In genomic region chr7:151968357-151968756, GRCh38 we compare ENCODE assay signal across 33 cellular contexts. TPM values are rescaled to one million over a fixed set of nuclear protein-coding genes. Genes with fewer than 3 reads are reported as not detected.
A peak's percentile ranks its signal among the peaks of the same experiment; 100 is the strongest.
DNase-seq lines count a peak whose midpoint lies in the region; ATAC-seq, FAIRE-seq and TF ChIP-seq lines count a peak whose summit lies in the region.
"Had no signal": no experiment of that assay in that cellular context is flagged by ENCODE, and none has a peak within 500 bp of the region (broad histone marks: within the 10 kb centered on the region; RNA-seq: fewer than 3 reads in every experiment).

No MANE protein-coding gene starts in this region.

- H3F3A ChIP-seq in GM23248 (ENCODE audit: insufficient read depth) (no peaks in the 10 kb centered on the region), PC-3 (ENCODE audit: low read length, unreplicated experiment) (no peaks in the 10 kb centered on the region)

- H3K23me2 ChIP-seq in H1 (ENCODE audit: low read depth, low read length) = no peaks in the 10 kb centered on the region

- H3K27me3 ChIP-seq in GM23248 (replicated peaks; ENCODE audit: insufficient read depth) = no peaks in the 10 kb centered on the region; the same call in 1 of the 2 replicates
- H3K27me3 ChIP-seq in H1 (replicated peaks in 1 of 4; ENCODE audit: control insufficient read depth in 3 of 4, extremely low read depth in 1 of 4, insufficient read depth in 3 of 4, low read length in 3 of 4) = no peaks in the 10 kb centered on the region
- no peaks in the 10 kb centered on the region for H3K27me3 ChIP-seq in gastrocnemius medialis
- H3K27me3 ChIP-seq in PC-3 (ENCODE audit: low read length) = no peaks in the 10 kb centered on the region
- H3K27me3 ChIP-seq: MG63, neural progenitor cell, right lobe of liver, transverse colon had no signal

- H4K8ac ChIP-seq in H1 (ENCODE audit: extremely low read depth, insufficient read depth, low read length) = no peak overlapping the region

- CTCF ChIA-PET in H1 (lab: Charles Lee; ENCODE audit: partially characterized antibody) = no interaction called here
- CTCF ChIA-PET in PC-3 (lab: Charles Lee) = no interaction called here

- H3K4me3 ChIP-seq in GM23248 = no peak overlapping the region
- no peak overlapping the region for H3K4me3 ChIP-seq in H1 (ENCODE audit: extremely low read depth in 1 of 4, insufficient read depth in 2 of 4, low read depth in 3 of 4, low read length in 4 of 4)
- H3K4me3 ChIP-seq in gastrocnemius medialis = no peak overlapping the region
- no peak overlapping the region for H3K4me3 ChIP-seq in PC-3 (ENCODE audit: low read length)
- H3K4me3 ChIP-seq: MG63, neural progenitor cell, PC-9, right lobe of liver, transverse colon had no signal

- TF ChIP-seq EP300 in H1 (IDR thresholded peaks at IDR 0.05; ENCODE audit: borderline replicate concordance in 1 of 2, low read depth in 2 of 2, low read length in 2 of 2) = no peak

- no peak overlapping the region for H3K4ac ChIP-seq in H1 (replicated peaks; ENCODE audit: insufficient read length, low read depth, low read length)

- TF ChIP-seq CTCF in H1 (IDR thresholded peaks at IDR 0.05; ENCODE audit: control extremely low read depth in 1 of 3, insufficient read depth in 1 of 3, low read depth in 1 of 3, low read length in 3 of 3) = no peak
- TF ChIP-seq CTCF in gastrocnemius medialis (IDR thresholded peaks at IDR 0.05 in 4 of 5, conservative IDR thresholded peaks at IDR 0.05 in 1 of 5) = no peak
- no peak for TF ChIP-seq CTCF in PC-3 (conservative IDR thresholded peaks at IDR 0.05; ENCODE audit: low read depth, low read length)

- ATAC-seq in left ventricle myocardium superior (peak; percentile 78), gastrocnemius medialis (peak; percentile 66 to 71), HG03139 (IDR thresholded peaks at IDR 0.05; ENCODE audit: unreplicated experiment) (no peak), PC-3 (no peak)
- ATAC-seq: activated T-cell treated with anti-CD3 and anti-CD28 coated beads, Interleukin-2, amount 50 U/mL, for 72 hours; right lobe of liver; SK-N-SH treated with all-trans-retinoic acid at 6 μM for 48 hours; T-helper 17 cell had no signal

- BruUV-seq in PC-3 (replicated peaks; lab: Mats Ljungman, UMichigan) = no TSS peak

- H3K9me2 ChIP-seq in GM23248 (ENCODE audit: insufficient read depth) (no peaks in the 10 kb centered on the region), PC-3 (replicated peaks; ENCODE audit: low read length) (no peaks in the 10 kb centered on the region)

- no peak overlapping the region for H2BK15ac ChIP-seq in H1 (ENCODE audit: low read length)

- H3K14ac ChIP-seq in H1 (ENCODE audit: insufficient read length) = no peak overlapping the region

- H2BK20ac ChIP-seq in H1 (ENCODE audit: low read length) = no peak overlapping the region

- no peak for TF ChIP-seq POLR2A in H1 (IDR thresholded peaks at IDR 0.05; ENCODE audit: control extremely low read depth in 1 of 2, low read depth in 2 of 2, low read length in 2 of 2)
- TF ChIP-seq POLR2A in gastrocnemius medialis (IDR thresholded peaks at IDR 0.05) = no peak

- H3K27ac ChIP-seq in GM23248 (no peak overlapping the region), H1 (ENCODE audit: low read depth, low read length) (no peak overlapping the region), gastrocnemius medialis (no peak overlapping the region), PC-3 (ENCODE audit: low read length) (no peak overlapping the region)
- H3K27ac ChIP-seq: neural progenitor cell, PC-9, right lobe of liver, transverse colon had no signal

- in situ Hi-C loops in GM23248 (cut with MboI) (no loop called here), gastrocnemius medialis (cut with MboI; ENCODE audit: low sequenced_read_pairs in 4 of 4) (no loop called here)

- H3K4me2 ChIP-seq in GM23248 (ENCODE audit: unreplicated experiment) (no peak overlapping the region), H1 (ENCODE audit: insufficient read depth in 1 of 2, low read depth in 2 of 2, low read length in 2 of 2) (no peak overlapping the region), PC-3 (ENCODE audit: low read length) (no peak overlapping the region)
- H3K4me2 ChIP-seq: neural progenitor cell, PC-9 had no signal

- H3K79me2 ChIP-seq in GM23248 (ENCODE audit: insufficient read depth) (no peaks in the 10 kb centered on the region), H1 (ENCODE audit: control insufficient read depth in 1 of 2, insufficient read depth in 2 of 2, low read length in 2 of 2) (no peaks in the 10 kb centered on the region), PC-3 (ENCODE audit: low read length) (no peaks in the 10 kb centered on the region)

- peak overlapping the region; percentile 33; the same call in 1 of the 2 replicates for H2BK12ac ChIP-seq in H1 (ENCODE audit: low read depth, low read length)

- no peak overlapping the region for H4K5ac ChIP-seq in H1 (ENCODE audit: insufficient read length, low read depth, low read length)

- H3K4me1 ChIP-seq in GM23248 (ENCODE audit: insufficient read depth) = no peaks in the 10 kb centered on the region
- no peaks in the 10 kb centered on the region for H3K4me1 ChIP-seq in H1 (replicated peaks in 1 of 4; ENCODE audit: control insufficient read depth in 3 of 4, insufficient read depth in 4 of 4, low read length in 3 of 4)
- no peaks in the 10 kb centered on the region for H3K4me1 ChIP-seq in gastrocnemius medialis
- H3K4me1 ChIP-seq in PC-3 (ENCODE audit: insufficient read depth, low read length) = no peaks in the 10 kb centered on the region
- H3K4me1 ChIP-seq: neural progenitor cell, right lobe of liver, transverse colon had no signal

- H2BK5ac ChIP-seq in H1 (ENCODE audit: low read depth, low read length) = no peak overlapping the region

- POLR2A ChIA-PET in H1 (lab: Charles Lee; ENCODE audit: partially characterized antibody) (no interaction called here), PC-3 (lab: Charles Lee; ENCODE audit: unreplicated experiment) (no interaction called here)

- H3K9ac ChIP-seq in GM23248 = no peak overlapping the region
- H3K9ac ChIP-seq in H1 (replicated peaks in 1 of 4; ENCODE audit: extremely low read depth in 1 of 4, low read depth in 3 of 4, low read length in 3 of 4) = no peak overlapping the region
- no peak overlapping the region for H3K9ac ChIP-seq in PC-3 (ENCODE audit: low read length)
- H3K9ac ChIP-seq: neural progenitor cell had no signal

- H3K23ac ChIP-seq in H1 (ENCODE audit: insufficient read length) = no peak overlapping the region

- H3K18ac ChIP-seq in H1 (ENCODE audit: extremely low read depth, low read length) = no peak overlapping the region

- no peak overlapping the region for H3K56ac ChIP-seq in H1 (replicated peaks; ENCODE audit: insufficient read length, low read depth, low read length)

- H2AFZ ChIP-seq in GM23248 = no peak overlapping the region
- H2AFZ ChIP-seq in H1 (ENCODE audit: low read length) = 0 out of 2 replicates have a peak overlapping the region, but pooled peaks have one; percentile 31
- H2AFZ ChIP-seq in PC-3 (ENCODE audit: low read length) = no peak overlapping the region
- H2AFZ ChIP-seq: neural progenitor cell, PC-9 had no signal

- H2AK5ac ChIP-seq in H1 (ENCODE audit: low read depth, low read length) = no peak overlapping the region

- intact Hi-C loops in left ventricle myocardium superior (cut with micrococcal nuclease) = no loop called here
- intact Hi-C loops in gastrocnemius medialis (cut with DNase I; ENCODE audit: low total_unique reads) = no loop called here
- intact Hi-C loops in PC-3 (cut with micrococcal nuclease) = no loop called here

- H3K9me3 ChIP-seq in GM23248 (ENCODE audit: low read depth) (no peaks in the 10 kb centered on the region), H1 (ENCODE audit: insufficient read depth in 2 of 2, low read depth in 1 of 2, low read length in 1 of 2) (peaks cover 6 to 7% of the 10 kb centered on the region in 2 experiments), gastrocnemius medialis (no peaks in the 10 kb centered on the region), PC-3 (ENCODE audit: low read length) (no peaks in the 10 kb centered on the region)
- H3K9me3 ChIP-seq: MG63, right lobe of liver, transverse colon had no signal

- no peak for FAIRE-seq in H1 (lab: Jason Lieb, UNC)
- FAIRE-seq: GM12892, TTC549 had no signal

- TF ChIP-seq RAD21 in H1 (IDR thresholded peaks at IDR 0.05 in 1 of 2, conservative IDR thresholded peaks at IDR 0.05 in 1 of 2; ENCODE audit: low read depth in 2 of 2, low read length in 2 of 2) = no peak

- H3K36me3 ChIP-seq in GM23248 (ENCODE audit: low read depth) = no peaks in the 10 kb centered on the region
- no peaks in the 10 kb centered on the region for H3K36me3 ChIP-seq in H1 (ENCODE audit: control insufficient read depth in 2 of 4, insufficient read depth in 4 of 4, low read length in 3 of 4)
- H3K36me3 ChIP-seq in gastrocnemius medialis = no peaks in the 10 kb centered on the region
- H3K36me3 ChIP-seq in PC-3 (ENCODE audit: low read depth, low read length) = no peaks in the 10 kb centered on the region
- H3K36me3 ChIP-seq: MG63, neural progenitor cell, right lobe of liver, transverse colon had no signal

- H4K20me1 ChIP-seq in GM23248 (ENCODE audit: insufficient read depth) = no peaks in the 10 kb centered on the region
- H4K20me1 ChIP-seq in H1 (replicated peaks in 1 of 2; ENCODE audit: control insufficient read depth in 1 of 2, insufficient read depth in 2 of 2, low read length in 2 of 2) = no peaks in the 10 kb centered on the region
- H4K20me1 ChIP-seq in PC-3 (ENCODE audit: low read length) = no peaks in the 10 kb centered on the region

- H3K79me1 ChIP-seq in H1 (ENCODE audit: low read depth, low read length) = no peaks in the 10 kb centered on the region

- no peak overlapping the region for H4K91ac ChIP-seq in H1 (replicated peaks; ENCODE audit: insufficient read length, low read length)

- DNase-seq in GM23248 = peak; percentile 4
- peak in 1 of 2 experiments; percentile 13 for DNase-seq in H1 (ENCODE audit: low read depth in 1 of 2, low spot score in 2 of 2)
- DNase-seq in left ventricle myocardium superior = peak; percentile 42
- DNase-seq in gastrocnemius medialis = peak in 1 of 2 donors; percentile 60
- DNase-seq in activated gamma-delta T cell treated with Interleukin-2 at 50 U/mL for 16 hours = no peak
- DNase-seq in PC-3 = no peak
- no peak for DNase-seq in effector CD8-positive, alpha-beta T cell (lab: John Stamatoyannopoulos, UW)
- DNase-seq: ACHN; activated CD4-positive, alpha-beta T cell treated with anti-CD3 and anti-CD28 coated beads, Interleukin-2, amount 50 U/mL, for 4 hours; activated naive CD4-positive, alpha-beta T cell treated with Interleukin-2 at 50 U/mL for 16 hours; activated T-cell treated with anti-CD3 and anti-CD28 coated beads, Interleukin-2, amount 50 U/mL, for 72 hours; CD8-positive, alpha-beta memory T cell; endodermal cell; MG63; NCI-H1105; NCI-H187; NCI-H226; NCI-H69; PC-9; right lobe of liver; stimulated activated CD4-positive, alpha-beta T cell treated with anti-CD3 and anti-CD28 coated beads, Interleukin-4, amount 100 ng/mL, for 1 hour; T-helper 17 cell; transverse colon had no signal

- WGBS in GM23248 (ENCODE audit: low coverage in 1 of 2, low lambda C conversion rate in 2 of 2, missing lambda C conversion rate in 2 of 2), 2 experiments = 3 to 8% methylated on average over 7 of the region's 7 CpGs
- WGBS in H1 (ENCODE audit: extremely low coverage in 1 of 2, insufficient coverage in 1 of 2, insufficient read length in 1 of 2, insufficient replicate concordance in 2 of 2, low coverage in 1 of 2, low lambda C conversion rate in 2 of 2, missing lambda C conversion rate in 1 of 2), 2 experiments = 84% methylated on average over 7 of the region's 7 CpGs; no CpG with 5 or more reads in 1 of the 2 experiments

- H2BK120ac ChIP-seq in H1 (replicated peaks; ENCODE audit: low read depth, low read length) = no peak overlapping the region

RNA-seq across cellular contexts. Expression of gene GALNTL5, which starts 12.1 kb away (rescaled TPM):
- total RNA-seq in GM23248 (2014; rRNA removed; shearing (Covaris generic)) = not detected in 2 replicates
- polyA plus RNA-seq in GM23248 (2016; fragmentation: Nextera tagmentation; extraction: Ambion mirVana) (not detected in 2 replicates), H1 (2011; rRNA removed) (0.09 TPM in 1 of 2 replicates, not detected in the other)
- total RNA-seq in H1 (2021; fragmentation: NEBNext Ultra II Directional; extraction: Animal tissue kit (Norgen Biotek cat#: 25700)) = not detected in 2 replicates
- not detected for polyA plus RNA-seq in H1 (2011; cell fraction: cytosol; rRNA removed)
- polyA plus RNA-seq in H1 (2011; cell fraction: nucleus; rRNA removed) = 0.17 TPM
- not detected in 4 replicates for polyA plus RNA-seq in H1 (2012, experiment 1 of 2)
- polyA plus RNA-seq in H1 (2012, experiment 2 of 2) = not detected
- 0.10 TPM for polyA plus RNA-seq in H1 (2013, experiment 1 of 2)
- not detected for polyA plus RNA-seq in H1 (2013, experiment 2 of 2)
- not detected in 2 replicates for polyA minus RNA-seq in H1 (2011; rRNA and poly(A)+ RNA removed)
- not detected for polyA minus RNA-seq in H1 (2011; cell fraction: cytosol; rRNA and poly(A)+ RNA removed)
- polyA minus RNA-seq in H1 (2011; cell fraction: nucleus; rRNA and poly(A)+ RNA removed) = not detected
- total RNA-seq in left ventricle myocardium superior (not detected), gastrocnemius medialis (not detected), PC-3 (2014; rRNA removed) (not detected in 2 replicates)
- total RNA-seq: activated T-cell treated with anti-CD3 and anti-CD28 coated beads, Interleukin-2, amount 50 U/mL, for 72 hours; CD8-positive, alpha-beta memory T cell; endodermal cell; HT1080; myocyte; PC-9; right lobe of liver; T-helper 17 cell; transverse colon had no signal
- polyA plus RNA-seq: adipose tissue; BJ; CD8-positive, alpha-beta memory T cell; esophagus had no signal

RNA-seq across cellular contexts. Expression of gene GALNT11, which starts 57.1 kb away (rescaled TPM):
- total RNA-seq in GM23248 (2014; rRNA removed; shearing (Covaris generic)) = 49.1 and 70.3 TPM in 2 replicates
- 38.2 and 42.0 TPM in 2 replicates for polyA plus RNA-seq in GM23248 (2016; fragmentation: Nextera tagmentation; extraction: Ambion mirVana)
- total RNA-seq in H1 (2021; fragmentation: NEBNext Ultra II Directional; extraction: Animal tissue kit (Norgen Biotek cat#: 25700)) = 20.5 and 20.6 TPM in 2 replicates
- 19.0 and 23.2 TPM in 2 replicates for polyA plus RNA-seq in H1 (2011; rRNA removed)
- polyA plus RNA-seq in H1 (2011; cell fraction: cytosol; rRNA removed) = 26.8 TPM
- 17.9 TPM for polyA plus RNA-seq in H1 (2011; cell fraction: nucleus; rRNA removed)
- 18.9 to 24.5 TPM (median 21.3 TPM) in 4 replicates for polyA plus RNA-seq in H1 (2012, experiment 1 of 2)
- polyA plus RNA-seq in H1 (2012, experiment 2 of 2) = 5.3 TPM
- polyA plus RNA-seq in H1 (2013, experiment 1 of 2) = 18.6 TPM
- polyA plus RNA-seq in H1 (2013, experiment 2 of 2) = 19.7 TPM
- 18.0 and 22.1 TPM in 2 replicates for polyA minus RNA-seq in H1 (2011; rRNA and poly(A)+ RNA removed)
- polyA minus RNA-seq in H1 (2011; cell fraction: cytosol; rRNA and poly(A)+ RNA removed) = 11.7 TPM
- 21.4 TPM for polyA minus RNA-seq in H1 (2011; cell fraction: nucleus; rRNA and poly(A)+ RNA removed)
- total RNA-seq in left ventricle myocardium superior = 19.4 TPM
- 10 to 100 TPM; 16.3 to 49.1 (median 20.1) TPM for total RNA-seq in gastrocnemius medialis
- 18.1 and 19.5 TPM in 2 replicates for total RNA-seq in PC-3 (2014; rRNA removed)

Comparison
In these comparisons a context has a peak if more than half of its experiments do, and no peak if none do; other contexts are left out.
1. DNase-seq: peak in GM23248 (single experiment) and left ventricle myocardium superior (single experiment); none in activated gamma-delta T cell treated with Interleukin-2 at 50 U/mL for 16 hours (single experiment), PC-3 (single experiment) and effector CD8-positive, alpha-beta T cell (single experiment).
2. ATAC-seq: peak in left ventricle myocardium superior (single experiment) and gastrocnemius medialis (2 of 2); none in HG03139 (single experiment) and PC-3 (single experiment).